In genomic region chr18:28504100-28504499, GRCh38 we compare ENCODE assay signal across 19 cellular contexts.
"Had no signal": no experiment of that assay in that cellular context is flagged by ENCODE, and none has a peak within 500 bp of the region (broad histone marks: within the 10 kb centered on the region; RNA-seq: fewer than 3 reads in every experiment).

No MANE protein-coding gene starts in this region.

- H3K4me3 ChIP-seq: colonic mucosa, heart left ventricle, lung, sigmoid colon, skin epidermis, stomach, thoracic aorta, transverse colon had no signal

- H3K4me1 ChIP-seq: colonic mucosa, heart left ventricle, sigmoid colon, stomach, transverse colon had no signal

- H3K27ac ChIP-seq: colonic mucosa, heart left ventricle, sigmoid colon, skin epidermis, stomach, thoracic aorta, transverse colon had no signal

- DNase-seq: colonic mucosa; dermis blood vessel endothelial cell; erythroblast; heart left ventricle; hippocampal formation; left colon; left ventricle myocardium superior; mesendoderm; naive B cell; posterior cingulate gyrus; sigmoid colon; stimulated activated CD4-positive, alpha-beta T cell treated with anti-CD3 and anti-CD28 coated beads, Interleukin-12 subunit alpha, Interleukin-12 subunit beta, amount 100 ng/mL, for 4 hours; stimulated activated naive CD4-positive, alpha-beta T cell; stomach; substantia nigra; transverse colon had no signal

- H3K27me3 ChIP-seq: colonic mucosa, heart left ventricle, sigmoid colon, stomach, transverse colon had no signal

- H3K36me3 ChIP-seq: colonic mucosa, heart left ventricle, sigmoid colon, stomach, thoracic aorta, transverse colon had no signal

- H3K9me3 ChIP-seq: colonic mucosa, heart left ventricle, sigmoid colon, stomach, thoracic aorta, transverse colon had no signal
